ENCODE assay signal across 15 cellular contexts in genomic region chr1:27535386-27535785, GRCh38. TPM values are rescaled to one million over a fixed set of nuclear protein-coding genes. Genes with fewer than 3 reads are reported as not detected.
DNase-seq lines count a peak whose midpoint lies in the region; ATAC-seq and TF ChIP-seq lines count a peak whose summit lies in the region.
"Had no signal": no experiment of that assay in that cellular context is flagged by ENCODE, and none has a peak within 500 bp of the region (broad histone marks: within the 10 kb centered on the region; RNA-seq: fewer than 3 reads in every experiment).

No MANE protein-coding gene starts in this region.

- H3K27me3 ChIP-seq in right atrium auricular region (no peaks in the 10 kb centered on the region), foreskin keratinocyte (no peaks in the 10 kb centered on the region), ovary (no peaks in the 10 kb centered on the region)

- no peak overlapping the region for H3K4me3 ChIP-seq in right atrium auricular region
- H3K4me3 ChIP-seq in ovary, result no peak overlapping the region
- H3K4me3 ChIP-seq: thoracic aorta had no signal

- no peaks in the 10 kb centered on the region for H3K9me3 Mint-ChIP-seq in activated CD4-positive, alpha-beta memory T cell treated with anti-CD3 and anti-CD28 coated beads for 36 hours

- no peak overlapping the region for H3K27ac Mint-ChIP-seq in activated CD4-positive, alpha-beta memory T cell treated with anti-CD3 and anti-CD28 coated beads for 36 hours

- intact Hi-C loops in Right ventricle myocardium inferior (cut with DNase I) (no loop called here), ovary (cut with DNase I) (no loop called here)
- intact Hi-C loops in activated CD4-positive, alpha-beta memory T cell treated with anti-CD3 and anti-CD28 coated beads for 36 hours (cut with micrococcal nuclease), result no loop called here

- no peak for TF ChIP-seq CTCF in right atrium auricular region (IDR thresholded peaks at IDR 0.05)
- TF ChIP-seq CTCF in foreskin keratinocyte (conservative IDR thresholded peaks at IDR 0.05), result no peak
- TF ChIP-seq CTCF in ovary (IDR thresholded peaks at IDR 0.05), result no peak

- TF ChIP-seq POLR2A in ovary (IDR thresholded peaks at IDR 0.05), result no peak

- DNase-seq in right atrium auricular region (ENCODE audit: low spot score) (no peak), Right ventricle myocardium inferior (ENCODE audit: missing footprints) (no peak), foreskin keratinocyte (no peak), ovary (no peak), NCI-H2196 treated with DMSO at 0.1 percent for 48 hours (lab: John Stamatoyannopoulos, UW; ENCODE audit: unreplicated experiment) (no peak), activated T-cell treated with anti-CD3 and anti-CD28 coated beads for 4 hours (no peak)
- DNase-seq in activated CD4-positive, alpha-beta memory T cell treated with anti-CD3 and anti-CD28 coated beads for 36 hours, result no peak
- DNase-seq: activated naive CD4-positive, alpha-beta T cell treated with Interleukin-2 at 50 U/mL for 16 hours; Calu3; NCI-H2029; NCI-H774; SHP77 had no signal

- H3K9me3 ChIP-seq in right atrium auricular region, result no peaks in the 10 kb centered on the region
- H3K9me3 ChIP-seq in ovary, result no peaks in the 10 kb centered on the region
- H3K9me3 ChIP-seq: thoracic aorta had no signal

- ATAC-seq in Right ventricle myocardium inferior, result no peak
- ATAC-seq in foreskin keratinocyte, result peak; percentile 30
- ATAC-seq in GM21381 (IDR thresholded peaks at IDR 0.05; ENCODE audit: unreplicated experiment), result no peak

- 38 to 46% (median 46%) methylated on average over 2 of the region's 2 CpGs for WGBS in ovary, 3 donors

- CTCF ChIA-PET in activated CD4-positive, alpha-beta memory T cell treated with anti-CD3 and anti-CD28 coated beads for 36 hours (lab: Charles Lee), result interaction anchor here (2.6 to 2.8 kb wide), 2 partner anchors 12 to 21 kb away, joined by 9 to 14 read pairs; no protein-coding TSS in a partner anchor

- no peaks in the 10 kb centered on the region for H3K27me3 Mint-ChIP-seq in activated CD4-positive, alpha-beta memory T cell treated with anti-CD3 and anti-CD28 coated beads for 36 hours

- no peak overlapping the region for H3K4me3 Mint-ChIP-seq in activated CD4-positive, alpha-beta memory T cell treated with anti-CD3 and anti-CD28 coated beads for 36 hours

- H3K36me3 Mint-ChIP-seq in activated CD4-positive, alpha-beta memory T cell treated with anti-CD3 and anti-CD28 coated beads for 36 hours, result no peaks in the 10 kb centered on the region

- POLR2A ChIA-PET in activated CD4-positive, alpha-beta memory T cell treated with anti-CD3 and anti-CD28 coated beads for 36 hours (lab: Charles Lee), result no interaction called here

- H3K4me1 Mint-ChIP-seq in activated CD4-positive, alpha-beta memory T cell treated with anti-CD3 and anti-CD28 coated beads for 36 hours (ENCODE audit: low read depth), result peaks cover 11% of the 10 kb centered on the region

- H3K36me3 ChIP-seq in right atrium auricular region (peaks cover 17% of the 10 kb centered on the region), ovary (no peaks in the 10 kb centered on the region)

- TF ChIP-seq EP300 in ovary (IDR thresholded peaks at IDR 0.05), result no peak

- H3K27ac ChIP-seq in right atrium auricular region, result peak overlapping the region; percentile 91 to 95
- H3K27ac ChIP-seq in foreskin keratinocyte, result peak overlapping the region; percentile 44
- H3K27ac ChIP-seq in ovary, result peak overlapping the region; percentile 67 to 68
- H3K27ac ChIP-seq: HL-60 had no signal

- H3K4me1 ChIP-seq in right atrium auricular region (peaks cover 0 to 49% of the 10 kb centered on the region in 2 donors), foreskin keratinocyte (peaks cover 34% of the 10 kb centered on the region), ovary (ENCODE audit: insufficient read depth) (peaks cover 15% of the 10 kb centered on the region)

RNA-seq across cellular contexts. Expression of gene WASF2, which starts 45.4 kb away (rescaled TPM):
- total RNA-seq in right atrium auricular region (10 to 100 TPM; 20.7 to 49.0 TPM), Right ventricle myocardium inferior (57.3 TPM), foreskin keratinocyte (49.9 and 53.9 TPM in 2 replicates), ovary (100 to 1,000 TPM in 5 of 7 donors, 10 to 100 TPM in 2; 28.0 to 163 (median 153) TPM)
- polyA plus RNA-seq in foreskin keratinocyte (28.7 and 30.1 TPM in 2 replicates), ovary (100 to 1,000 TPM in 1 of 2 donors, 10 to 100 TPM in 1; 58.0 to 233 TPM)
- total RNA-seq in activated CD4-positive, alpha-beta memory T cell treated with anti-CD3 and anti-CD28 coated beads for 36 hours, result 100 to 1,000 TPM; 109 to 110 TPM
